2 cellular contexts compared by ENCODE assay signal in the genomic region with DNA sequence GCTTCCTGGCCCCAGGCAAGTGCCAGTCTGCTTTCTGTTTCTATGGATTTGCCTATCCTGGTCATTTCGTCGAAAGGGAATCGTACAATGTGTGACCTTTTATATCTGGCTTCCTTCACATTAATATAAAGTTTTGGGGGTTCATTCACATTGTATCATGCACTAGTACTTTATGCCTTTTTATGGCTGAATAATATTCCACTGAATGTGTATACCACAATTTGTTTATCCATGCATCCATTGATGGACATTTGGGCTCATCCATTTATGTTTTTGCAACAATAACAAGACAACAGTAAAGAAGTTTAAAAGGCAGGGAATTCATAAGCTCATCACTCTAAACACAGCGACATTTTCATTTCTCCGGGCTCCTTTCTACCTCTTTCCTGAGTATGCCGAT.
TF ChIP-seq lines count a peak whose summit lies in the region.

No MANE protein-coding gene starts in this region.

TF ChIP-seq in SK-N-SH treated with all-trans-retinoic acid at 6 μM for 48 hours, 23 proteins besides CTCF, POLR2A, EP300 and RAD21 (continued from another document):
- no peak for TF ChIP-seq ZC3H10 (CRISPR knock-in tag; IDR thresholded peaks at IDR 0.05)

TF ChIP-seq in SK-N-SH, 30 proteins besides CTCF, POLR2A, EP300 and RAD21 (continued from another document):
- TF ChIP-seq, protein P1, sequence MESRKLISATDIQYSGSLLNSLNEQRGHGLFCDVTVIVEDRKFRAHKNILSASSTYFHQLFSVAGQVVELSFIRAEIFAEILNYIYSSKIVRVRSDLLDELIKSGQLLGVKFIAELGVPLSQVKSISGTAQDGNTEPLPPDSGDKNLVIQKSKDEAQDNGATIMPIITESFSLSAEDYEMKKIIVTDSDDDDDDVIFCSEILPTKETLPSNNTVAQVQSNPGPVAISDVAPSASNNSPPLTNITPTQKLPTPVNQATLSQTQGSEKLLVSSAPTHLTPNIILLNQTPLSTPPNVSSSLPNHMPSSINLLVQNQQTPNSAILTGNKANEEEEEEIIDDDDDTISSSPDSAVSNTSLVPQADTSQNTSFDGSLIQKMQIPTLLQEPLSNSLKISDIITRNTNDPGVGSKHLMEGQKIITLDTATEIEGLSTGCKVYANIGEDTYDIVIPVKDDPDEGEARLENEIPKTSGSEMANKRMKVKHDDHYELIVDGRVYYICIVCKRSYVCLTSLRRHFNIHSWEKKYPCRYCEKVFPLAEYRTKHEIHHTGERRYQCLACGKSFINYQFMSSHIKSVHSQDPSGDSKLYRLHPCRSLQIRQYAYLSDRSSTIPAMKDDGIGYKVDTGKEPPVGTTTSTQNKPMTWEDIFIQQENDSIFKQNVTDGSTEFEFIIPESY (IDR thresholded peaks at IDR 0.05; ENCODE audit: borderline replicate concordance, low read depth): no peak
- TF ChIP-seq TCF12 (IDR thresholded peaks at IDR 0.05) (no peak), TAF1 (IDR thresholded peaks at IDR 0.05; ENCODE audit: borderline replicate concordance, low read depth, low read length) (no peak), NFIC (IDR thresholded peaks at IDR 0.05; ENCODE audit: borderline replicate concordance) (no peak), RCOR1 (IDR thresholded peaks at IDR 0.05; ENCODE audit: low read length) (no peak), MXI1 (IDR thresholded peaks at IDR 0.05; ENCODE audit: low read depth, low read length) (no peak), JUND (IDR thresholded peaks at IDR 0.05) (no peak), MEF2A (IDR thresholded peaks at IDR 0.05; ENCODE audit: borderline replicate concordance, low read depth) (no peak), EZH2phosphoT487 (IDR thresholded peaks at IDR 0.05; ENCODE audit: borderline replicate concordance, low read depth) (no peak), RFX5 (IDR thresholded peaks at IDR 0.05; ENCODE audit: low read length) (no peak), RXRA (IDR thresholded peaks at IDR 0.05; ENCODE audit: borderline replicate concordance, low read depth) (no peak), TEAD4 (IDR thresholded peaks at IDR 0.05; ENCODE audit: borderline replicate concordance, insufficient read depth) (no peak), GABPA (IDR thresholded peaks at IDR 0.05; ENCODE audit: low read depth) (no peak)
- TF ChIP-seq, protein P2, sequence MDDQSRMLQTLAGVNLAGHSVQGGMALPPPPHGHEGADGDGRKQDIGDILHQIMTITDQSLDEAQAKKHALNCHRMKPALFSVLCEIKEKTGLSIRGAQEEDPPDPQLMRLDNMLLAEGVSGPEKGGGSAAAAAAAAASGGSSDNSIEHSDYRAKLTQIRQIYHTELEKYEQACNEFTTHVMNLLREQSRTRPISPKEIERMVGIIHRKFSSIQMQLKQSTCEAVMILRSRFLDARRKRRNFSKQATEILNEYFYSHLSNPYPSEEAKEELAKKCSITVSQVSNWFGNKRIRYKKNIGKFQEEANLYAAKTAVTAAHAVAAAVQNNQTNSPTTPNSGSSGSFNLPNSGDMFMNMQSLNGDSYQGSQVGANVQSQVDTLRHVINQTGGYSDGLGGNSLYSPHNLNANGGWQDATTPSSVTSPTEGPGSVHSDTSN (IDR thresholded peaks at IDR 0.05): no peak
- TF ChIP-seq, protein P3, sequence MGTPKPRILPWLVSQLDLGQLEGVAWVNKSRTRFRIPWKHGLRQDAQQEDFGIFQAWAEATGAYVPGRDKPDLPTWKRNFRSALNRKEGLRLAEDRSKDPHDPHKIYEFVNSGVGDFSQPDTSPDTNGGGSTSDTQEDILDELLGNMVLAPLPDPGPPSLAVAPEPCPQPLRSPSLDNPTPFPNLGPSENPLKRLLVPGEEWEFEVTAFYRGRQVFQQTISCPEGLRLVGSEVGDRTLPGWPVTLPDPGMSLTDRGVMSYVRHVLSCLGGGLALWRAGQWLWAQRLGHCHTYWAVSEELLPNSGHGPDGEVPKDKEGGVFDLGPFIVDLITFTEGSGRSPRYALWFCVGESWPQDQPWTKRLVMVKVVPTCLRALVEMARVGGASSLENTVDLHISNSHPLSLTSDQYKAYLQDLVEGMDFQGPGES (IDR thresholded peaks at IDR 0.05; ENCODE audit: low read depth, low read length): no peak
- TF ChIP-seq, protein P4, sequence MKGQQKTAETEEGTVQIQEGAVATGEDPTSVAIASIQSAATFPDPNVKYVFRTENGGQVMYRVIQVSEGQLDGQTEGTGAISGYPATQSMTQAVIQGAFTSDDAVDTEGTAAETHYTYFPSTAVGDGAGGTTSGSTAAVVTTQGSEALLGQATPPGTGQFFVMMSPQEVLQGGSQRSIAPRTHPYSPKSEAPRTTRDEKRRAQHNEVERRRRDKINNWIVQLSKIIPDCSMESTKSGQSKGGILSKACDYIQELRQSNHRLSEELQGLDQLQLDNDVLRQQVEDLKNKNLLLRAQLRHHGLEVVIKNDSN (IDR thresholded peaks at IDR 0.05; ENCODE audit: borderline replicate concordance, low read depth): no peak
